8 cellular contexts compared by ENCODE assay signal in the genomic region with DNA sequence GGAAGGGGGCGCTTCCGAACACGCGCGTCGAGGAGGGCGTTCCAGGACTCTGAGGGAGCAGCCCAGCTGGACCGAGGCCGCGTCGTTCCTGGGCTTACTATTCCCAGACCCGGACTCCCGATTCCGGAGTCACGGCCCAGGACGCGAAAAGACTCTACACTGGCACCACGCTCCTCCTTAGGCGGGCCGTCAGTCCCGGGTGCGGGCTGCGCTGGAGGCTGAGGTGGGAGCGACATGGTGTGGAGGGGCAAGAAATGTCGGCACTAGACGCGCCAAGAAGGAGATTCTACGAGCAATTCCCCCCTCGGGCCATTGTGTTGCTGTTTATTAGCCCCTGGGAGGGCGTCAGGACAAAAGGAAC. TPM values are rescaled to one million over a fixed set of nuclear protein-coding genes. Genes with fewer than 3 reads are reported as not detected.
DNase-seq lines count a peak whose midpoint lies in the region; ATAC-seq and TF ChIP-seq lines count a peak whose summit lies in the region.

No MANE protein-coding gene starts in this region.

- intact Hi-C loops in body of pancreas (cut with DNase I) (no loop called here), left colon (cut with DNase I, micrococcal nuclease) (no loop called here)

- TF ChIP-seq CTCF in BE2C (IDR thresholded peaks at IDR 0.05; ENCODE audit: low read depth, low read length) (no peak), body of pancreas (IDR thresholded peaks at IDR 0.05) (no peak), suprapubic skin (IDR thresholded peaks at IDR 0.05) (no peak)

- no peak overlapping the region for H3K27ac ChIP-seq in body of pancreas
- H3K27ac ChIP-seq in suprapubic skin: no peak overlapping the region

- 2% methylated on average over 23 to 30 of the region's 30 CpGs for WGBS in body of pancreas, 2 donors
- WGBS in suprapubic skin: under 1% methylated on average over 24 of the region's 30 CpGs

- H3K36me3 ChIP-seq in BE2C (no peaks in the 10 kb centered on the region), body of pancreas (replicated peaks in 1 of 2; ENCODE audit: insufficient read depth in 1 of 2, low read depth in 2 of 2) (no peaks in the 10 kb centered on the region), suprapubic skin (no peaks in the 10 kb centered on the region)

- H3K4me3 ChIP-seq in BE2C (ENCODE audit: low read depth, low read length) (peak overlapping the region; percentile 81), body of pancreas (peak overlapping the region; percentile 13 to 82), suprapubic skin (peak overlapping the region; percentile 68)

- TF ChIP-seq EP300 in suprapubic skin (IDR thresholded peaks at IDR 0.05): no peak

- H3K9me3 ChIP-seq in BE2C (no peaks in the 10 kb centered on the region), body of pancreas (no peaks in the 10 kb centered on the region), suprapubic skin (no peaks in the 10 kb centered on the region)

- DNase-seq in BE2C (peak; percentile 47), body of pancreas (peak in 3 of 4 donors; percentile 6 to 31 (median 18)), left colon (peak in 1 of 2 donors; percentile 33), suprapubic skin (ENCODE audit: low spot score in 2 of 2) (peak in 1 of 2 donors; percentile 65), NCI-H69 (lab: John Stamatoyannopoulos, UW) (no peak), NCI-H2227 (lab: John Stamatoyannopoulos, UW; ENCODE audit: unreplicated experiment) (no peak)

- no peaks in the 10 kb centered on the region for H3K4me1 ChIP-seq in BE2C
- peaks cover 16% of the 10 kb centered on the region for H3K4me1 ChIP-seq in body of pancreas
- H3K4me1 ChIP-seq in suprapubic skin: peaks cover 18% of the 10 kb centered on the region

- no peak for TF ChIP-seq POLR2A in body of pancreas (IDR thresholded peaks at IDR 0.05)
- no peak for TF ChIP-seq POLR2A in suprapubic skin (IDR thresholded peaks at IDR 0.05)

- no peaks in the 10 kb centered on the region for H3K27me3 ChIP-seq in BE2C
- no peaks in the 10 kb centered on the region for H3K27me3 ChIP-seq in body of pancreas
- peaks cover 5% of the 10 kb centered on the region for H3K27me3 ChIP-seq in suprapubic skin

- ATAC-seq in GM19438 (IDR thresholded peaks at IDR 0.05; ENCODE audit: low read depth, unreplicated experiment) (peak; percentile 32), HG03460 (IDR thresholded peaks at IDR 0.05; ENCODE audit: unreplicated experiment) (peak; percentile 24), body of pancreas (peak; percentile 23), left colon (peak; percentile 14)

RNA-seq across cellular contexts. Expression of a gene that starts 0.6 kb away (rescaled TPM):
- 1.3 TPM for polyA plus RNA-seq in BE2C (2012; ENCODE audit: insufficient read depth, insufficient read length, low read depth)
- total RNA-seq in body of pancreas (1 to 10 TPM in 1 of 2 donors, under 1 TPM in 1; 0.78 to 2.6 TPM), left colon (1 to 10 TPM; 4.8 to 8.1 TPM), suprapubic skin (1 to 10 TPM in 3 of 4 donors, under 1 TPM in 1; 0.72 to 2.8 (median 1.8) TPM)

RNA-seq across cellular contexts. Expression of a gene that starts 26.9 kb away (rescaled TPM):
- polyA plus RNA-seq in BE2C (2012; ENCODE audit: insufficient read depth, insufficient read length, low read depth): 87.3 TPM
- 1 to 10 TPM; 2.3 to 3.9 TPM for total RNA-seq in body of pancreas
- total RNA-seq in left colon: 100 to 1,000 TPM in 1 of 2 donors, 10 to 100 TPM in 1; 30.5 to 259 TPM
- total RNA-seq in suprapubic skin: 1 to 10 TPM in 3 of 4 donors, under 1 TPM in 1; 0.79 to 7.0 (median 3.9) TPM

Comparison
In these comparisons a context has a peak if more than half of its experiments do, and no peak if none do; other contexts are left out.
1. DNase-seq: peak in BE2C (single experiment) and body of pancreas (3 of 4); none in NCI-H69 (single experiment) and NCI-H2227 (single experiment).
2. Peak in every context shown above with its lines, with median percentiles within 50 percentile points of each other: H3K4me3 ChIP-seq and ATAC-seq.